ENCODE assay signal across 1 cellular context in genomic region chr17:14784997-14785696, GRCh38.
TF ChIP-seq lines count a peak whose summit lies in the region.

No MANE protein-coding gene starts in this region.

TF ChIP-seq in WTC11, 78 proteins besides CTCF, POLR2A, EP300 and RAD21 (continued from another document):
- no peak for TF ChIP-seq AR (CRISPR knock-in tag; IDR thresholded peaks at IDR 0.05)
- TF ChIP-seq NFATC4 (CRISPR knock-in tag; IDR thresholded peaks at IDR 0.05): no peak
- no peak for TF ChIP-seq ZNF396 (CRISPR knock-in tag; IDR thresholded peaks at IDR 0.05; ENCODE audit: borderline replicate concordance)
- TF ChIP-seq CBFB (CRISPR knock-in tag; IDR thresholded peaks at IDR 0.05; ENCODE audit: low read depth): no peak
- no peak for TF ChIP-seq IRF2 (CRISPR knock-in tag; IDR thresholded peaks at IDR 0.05; ENCODE audit: borderline replicate concordance, low read depth)
TF ChIP-seq in WTC11: peak in this region for 0.
